Comparison of ENCODE assay signal across 26 cellular contexts in the genomic region with DNA sequence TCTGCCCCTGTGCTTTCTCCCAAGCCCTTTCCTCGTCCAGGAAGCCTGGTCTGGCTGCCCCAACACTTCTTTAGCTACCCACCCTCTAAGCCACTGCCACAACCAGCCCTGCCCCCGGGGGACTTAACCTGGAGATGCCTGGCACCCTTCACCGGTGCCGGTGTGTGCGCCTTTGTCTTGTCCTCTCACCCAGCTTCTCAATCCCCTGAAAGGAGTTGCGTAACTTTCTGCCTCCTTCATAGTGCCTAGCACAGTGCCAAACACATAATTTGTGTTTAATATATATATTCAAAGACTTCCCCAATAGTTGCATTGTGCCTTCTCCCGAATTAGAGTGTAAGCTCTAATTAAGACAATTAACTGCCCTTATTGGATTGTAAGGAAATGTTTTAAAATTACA.
A peak's percentile ranks its signal among the peaks of the same experiment; 100 is the strongest.
DNase-seq lines count a peak whose midpoint lies in the region; ATAC-seq, FAIRE-seq and TF ChIP-seq lines count a peak whose summit lies in the region.
"Had no signal": no experiment of that assay in that cellular context is flagged by ENCODE, and none has a peak within 500 bp of the region (broad histone marks: within the 10 kb centered on the region; RNA-seq: fewer than 3 reads in every experiment).

No MANE protein-coding gene starts in this region.

- TF ChIP-seq POLR2A in HepG2 (IDR thresholded peaks at IDR 0.05; ENCODE audit: insufficient read depth in 1 of 2, low read depth in 2 of 2, low read length in 2 of 2) (no peak), right lobe of liver (IDR thresholded peaks at IDR 0.05) (no peak), K562 (conservative IDR thresholded peaks at IDR 0.05) (no peak)

- DNase-seq in HepG2 (ENCODE audit: low spot score) (no peak), right lobe of liver (no peak), K562 (ENCODE audit: extremely low read depth in 1 of 4, low spot score in 3 of 4) (no peak), glutamatergic neuron (no peak), NOMO-1 treated with dmso at 0.1 percent for 144 hours (lab: John Stamatoyannopoulos, UW; ENCODE audit: unreplicated experiment) (no peak), anterior cingulate cortex (lab: John Stamatoyannopoulos, UW) (no peak), kidney (no peak)
- DNase-seq: 8988T; ACHN; AML-193; BE2C; CD4-positive, alpha-beta T cell; CD8-positive, alpha-beta memory T cell; DMS 273 treated with DMSO at 0.1 percent for 48 hours; DMS79; EL; GDM1; GOT3; H7; HCEC 1CT had no signal

- BruUV-seq in HepG2 (replicated peaks; lab: Mats Ljungman, UMichigan) (no TSS peak), K562 (replicated peaks; lab: Mats Ljungman, UMichigan) (no TSS peak)

- no peak overlapping the region for H3K4me3 Mint-ChIP-seq in glutamatergic neuron (ENCODE audit: unreplicated experiment)
- H3K4me3 Mint-ChIP-seq: CD14-positive monocyte; CD4-positive, alpha-beta T cell; CD8-positive, alpha-beta memory T cell had no signal

- H3K4me1 ChIP-seq in HepG2 (ENCODE audit: insufficient read depth, low read length) = no peaks in the 10 kb centered on the region
- H3K4me1 ChIP-seq in right lobe of liver = no peaks in the 10 kb centered on the region
- no peaks in the 10 kb centered on the region for H3K4me1 ChIP-seq in K562 (replicated peaks in 1 of 2; ENCODE audit: control insufficient read depth in 2 of 2, insufficient read depth in 2 of 2, low read length in 2 of 2)
- H3K4me1 ChIP-seq in kidney (ENCODE audit: control insufficient read depth in 1 of 2, insufficient read depth in 1 of 2, low read depth in 1 of 2, low read length in 2 of 2) = no peaks in the 10 kb centered on the region
- H3K4me1 ChIP-seq: A549, BE2C had no signal

- CTCF ChIA-PET in HepG2 (lab: Yijun Ruan, JAX; ENCODE audit: low intra/inter-chr PET ratio, low total read pairs) = no interaction called here
- CTCF ChIA-PET in K562 (lab: Yijun Ruan, JAX; ENCODE audit: low intra/inter-chr PET ratio) = no interaction called here

- H3K36me3 Mint-ChIP-seq in glutamatergic neuron (ENCODE audit: unreplicated experiment) = no peaks in the 10 kb centered on the region
- H3K36me3 Mint-ChIP-seq: CD14-positive monocyte had no signal

- POLR2A ChIA-PET in HepG2 (lab: Yijun Ruan, JAX) = no interaction called here
- POLR2A ChIA-PET in K562 (lab: Yijun Ruan, JAX) = no interaction called here

- TF ChIP-seq CTCF in HepG2 (CRISPR knock-in tag; IDR thresholded peaks at IDR 0.05) (no peak), right lobe of liver (IDR thresholded peaks at IDR 0.05) (no peak), K562 (IDR thresholded peaks at IDR 0.05 in 2 of 3, conservative IDR thresholded peaks at IDR 0.05 in 1 of 3; ENCODE audit: insufficient read depth in 2 of 3, low read depth in 1 of 3, low read length in 3 of 3) (no peak), glutamatergic neuron (IDR thresholded peaks at IDR 0.05; ENCODE audit: partially characterized antibody, unreplicated experiment) (no peak), kidney (IDR thresholded peaks at IDR 0.05; ENCODE audit: borderline replicate concordance, extremely low read depth, insufficient read depth) (no peak)

- 38% methylated on average over 7 of the region's 7 CpGs for WGBS in HepG2 (ENCODE audit: low lambda C conversion rate)
- WGBS in right lobe of liver (ENCODE audit: insufficient coverage, low coverage, low lambda C conversion rate, missing lambda C conversion rate) = 70% methylated on average over 6 of the region's 7 CpGs
- WGBS in K562 (ENCODE audit: insufficient coverage, low coverage, missing lambda C conversion rate) = 1% methylated on average over 7 of the region's 7 CpGs

- H3K36me3 ChIP-seq in HepG2 (replicated peaks in 1 of 2; ENCODE audit: control insufficient read depth in 1 of 2, insufficient read depth in 2 of 2, low read length in 2 of 2) (no peaks in the 10 kb centered on the region), right lobe of liver (no peaks in the 10 kb centered on the region), K562 (ENCODE audit: control insufficient read depth, insufficient read depth, low read length) (no peaks in the 10 kb centered on the region), kidney (ENCODE audit: control insufficient read depth in 1 of 2, insufficient read depth in 2 of 2, low read length in 2 of 2) (no peaks in the 10 kb centered on the region)
- H3K36me3 ChIP-seq: BE2C; BLaER1 treated with 17β-estradiol and CSF1 and Interleukin-3, amounts not matched to agents 10 nM and 100 nM had no signal

- intact Hi-C loops in HepG2 (cut with micrococcal nuclease; ENCODE audit: unreplicated experiment) (no loop called here), right lobe of liver (cut with DNase I) (no loop called here), K562 (cut with micrococcal nuclease) (no loop called here), kidney (cut with DNase I) (no loop called here)

- H3K4me2 ChIP-seq in HepG2 (ENCODE audit: low read depth, low read length) = no peak overlapping the region
- no peak overlapping the region for H3K4me2 ChIP-seq in K562 (ENCODE audit: insufficient read depth, low read length)
- H3K4me2 ChIP-seq: A549; BLaER1 treated with 17β-estradiol and CSF1 and Interleukin-3, amounts not matched to agents 10 nM and 100 nM had no signal

- H4K20me1 ChIP-seq in HepG2 (ENCODE audit: insufficient read depth, low read length) (no peaks in the 10 kb centered on the region), K562 (replicated peaks; ENCODE audit: control insufficient read depth, insufficient read depth, low read length) (no peaks in the 10 kb centered on the region)
- H4K20me1 ChIP-seq: BLaER1 treated with 17β-estradiol and CSF1 and Interleukin-3, amounts not matched to agents 10 nM and 100 nM had no signal

- no peak overlapping the region for H3K4me3 ChIP-seq in HepG2 (replicated peaks in 1 of 3; ENCODE audit: insufficient read depth in 1 of 3, low read depth in 2 of 3, low read length in 3 of 3)
- H3K4me3 ChIP-seq in right lobe of liver = no peak overlapping the region
- H3K4me3 ChIP-seq in K562 = no peak overlapping the region
- H3K4me3 ChIP-seq in kidney (ENCODE audit: low read length in 2 of 2) = no peak overlapping the region
- H3K4me3 ChIP-seq: A549; BLaER1 treated with 17β-estradiol and CSF1 and Interleukin-3, amounts not matched to agents 10 nM and 100 nM had no signal

- peaks cover 7% of the 10 kb centered on the region for H3K27me3 Mint-ChIP-seq in glutamatergic neuron (ENCODE audit: unreplicated experiment)

- H3K9me3 ChIP-seq in HepG2 (ENCODE audit: low read length) (no peaks in the 10 kb centered on the region), right lobe of liver (no peaks in the 10 kb centered on the region), K562 (replicated peaks; ENCODE audit: control insufficient read depth, insufficient read depth, low read depth, low read length) (no peaks in the 10 kb centered on the region), kidney (ENCODE audit: control insufficient read depth in 1 of 2, low read length in 2 of 2) (peaks cover 0 to 5% of the 10 kb centered on the region in 2 donors)
- H3K9me3 ChIP-seq: A549, BE2C had no signal

- H3K27ac ChIP-seq in HepG2 (ENCODE audit: extremely low read length, insufficient read depth, low read length) = no peak overlapping the region
- H3K27ac ChIP-seq in right lobe of liver = no peak overlapping the region
- no peak overlapping the region for H3K27ac ChIP-seq in K562 (ENCODE audit: extremely low read depth, low read depth, low read length)
- no peak overlapping the region for H3K27ac ChIP-seq in kidney (ENCODE audit: low read depth in 2 of 2, low read length in 2 of 2)
- H3K27ac ChIP-seq: A549; BLaER1 treated with 17β-estradiol and CSF1 and Interleukin-3, amounts not matched to agents 10 nM and 100 nM had no signal

- in situ Hi-C loops in HepG2 (cut with HindIII; ENCODE audit: extremely low pct_ligation_motif_present, low pct_unique_long_range_greater_than_20kb) (no loop called here), K562 (cut with MboI) (no loop called here)

- TF ChIP-seq RAD21 in HepG2 (CRISPR knock-in tag; IDR thresholded peaks at IDR 0.05) (no peak), K562 (CRISPR knock-in tag; conservative IDR thresholded peaks at IDR 0.05 in 1 of 2, IDR thresholded peaks at IDR 0.05 in 1 of 2) (no peak)

- H3K27ac Mint-ChIP-seq in glutamatergic neuron (ENCODE audit: unreplicated experiment) = peak overlapping the region; percentile 44
- H3K27ac Mint-ChIP-seq: CD14-positive monocyte; CD4-positive, alpha-beta T cell; CD8-positive, alpha-beta memory T cell had no signal

- no peak overlapping the region for H3K9ac ChIP-seq in HepG2 (ENCODE audit: insufficient read depth, low read depth, low read length)
- no peak overlapping the region for H3K9ac ChIP-seq in K562 (ENCODE audit: insufficient read depth in 1 of 2, low read depth in 2 of 2, low read length in 2 of 2)
- H3K9ac ChIP-seq in kidney (ENCODE audit: low read length in 2 of 2) = no peak overlapping the region
- H3K9ac ChIP-seq: BLaER1 treated with 17β-estradiol and CSF1 and Interleukin-3, amounts not matched to agents 10 nM and 100 nM had no signal

- H2AFZ ChIP-seq in HepG2 (ENCODE audit: low read length) (no peak overlapping the region), K562 (ENCODE audit: low read depth, low read length) (no peak overlapping the region)

- no peak for FAIRE-seq in HepG2 (lab: Jason Lieb, UNC)
- FAIRE-seq in K562 (lab: Jason Lieb, UNC) = no peak
- FAIRE-seq in kidney (lab: Jason Lieb, UNC) = no peak
- FAIRE-seq: A549, D721Med, GM12891, GM18507 had no signal

- H3K27me3 ChIP-seq in HepG2 (ENCODE audit: control insufficient read depth in 1 of 2, insufficient read depth in 2 of 2, low read length in 2 of 2) (peaks cover 0 to 22% of the 10 kb centered on the region in 2 experiments; a peak in 3 of 5 replicates), right lobe of liver (no peaks in the 10 kb centered on the region), K562 (ENCODE audit: control insufficient read depth in 2 of 2, insufficient read depth in 2 of 2, low read length in 2 of 2) (no peaks in the 10 kb centered on the region; a peak in 1 of 5 replicates)
- H3K27me3 ChIP-seq: BE2C; BLaER1 treated with 17β-estradiol and CSF1 and Interleukin-3, amounts not matched to agents 10 nM and 100 nM had no signal

- no peaks in the 10 kb centered on the region for H3K79me2 ChIP-seq in HepG2 (ENCODE audit: insufficient read depth, low read length)
- H3K79me2 ChIP-seq in K562 (ENCODE audit: control insufficient read depth, insufficient read depth, low read length) = no peaks in the 10 kb centered on the region

- peaks cover 20% of the 10 kb centered on the region for H3K4me1 Mint-ChIP-seq in glutamatergic neuron (ENCODE audit: low read depth, unreplicated experiment)
- H3K4me1 Mint-ChIP-seq: CD14-positive monocyte; CD8-positive, alpha-beta memory T cell had no signal

- H3K9me3 Mint-ChIP-seq in glutamatergic neuron (ENCODE audit: unreplicated experiment) = peaks cover 1% of the 10 kb centered on the region
- H3K9me3 Mint-ChIP-seq: CD4-positive, alpha-beta T cell had no signal

- no peak for TF ChIP-seq EP300 in HepG2 (IDR thresholded peaks at IDR 0.05; ENCODE audit: low read depth in 2 of 2, low read length in 2 of 2)
- TF ChIP-seq EP300 in HepG2 (CRISPR knock-in tag; IDR thresholded peaks at IDR 0.05; ENCODE audit: borderline replicate concordance) = no peak
- TF ChIP-seq EP300 in K562 (IDR thresholded peaks at IDR 0.05; ENCODE audit: low read length) = no peak

- no peaks in the 10 kb centered on the region for H3K9me1 ChIP-seq in K562 (ENCODE audit: control insufficient read depth, insufficient read depth, low read length)

- no peak for ATAC-seq in HepG2
- no peak for ATAC-seq in right lobe of liver
- ATAC-seq in K562 = no peak
- ATAC-seq: A549 had no signal

Comparison
In these comparisons a context has a peak if more than half of its experiments do, and no peak if none do; other contexts are left out.
1. Of the 241 proteins assayed by ChIP-seq in both HepG2 and K562: peak only in HepG2: none; only in K562: none; in both: CEBPB; in neither: 239; mixed calls (peak in some experiments, not most) for 1.